Comparison of ENCODE assay signal across 21 cellular contexts in genomic region chr3:113200351-113200750, GRCh38. TPM values are rescaled to one million over a fixed set of nuclear protein-coding genes. Genes with fewer than 3 reads are reported as not detected.
DNase-seq lines count a peak whose midpoint lies in the region; ATAC-seq and TF ChIP-seq lines count a peak whose summit lies in the region.
"Had no signal": no experiment of that assay in that cellular context is flagged by ENCODE, and none has a peak within 500 bp of the region (broad histone marks: within the 10 kb centered on the region; RNA-seq: fewer than 3 reads in every experiment).

No MANE protein-coding gene starts in this region.

- no peaks in the 10 kb centered on the region for H3K27me3 ChIP-seq in aorta (ENCODE audit: control insufficient read depth in 1 of 2, insufficient read depth in 2 of 2, low read length in 1 of 2)
- H3K27me3 ChIP-seq: BE2C; BLaER1 treated with 17β-estradiol and CSF1 and Interleukin-3, amounts not matched to agents 10 nM and 100 nM had no signal

- no peak for TF ChIP-seq CTCF in natural killer cell (IDR thresholded peaks at IDR 0.05)

- intact Hi-C loops in natural killer cell (cut with micrococcal nuclease) (no loop called here), aorta (cut with DNase I) (no loop called here), left ventricle myocardium superior (cut with micrococcal nuclease) (no loop called here)

- H3K4me3 ChIP-seq in aorta (ENCODE audit: low read length in 2 of 2), result no peak overlapping the region
- H3K4me3 ChIP-seq: BLaER1 treated with 17β-estradiol and CSF1 and Interleukin-3, amounts not matched to agents 10 nM and 100 nM; GM12878; GM23338 had no signal

- no peak overlapping the region for H3K27ac Mint-ChIP-seq in natural killer cell treated with Interleukin-12 subunit alpha and Interleukin-12 subunit beta and Interleukin-15 and Interleukin-18, amount 100 ng/mL, for 72 hours
- no peak overlapping the region for H3K27ac Mint-ChIP-seq in natural killer cell
- H3K27ac Mint-ChIP-seq in stimulated activated effector memory CD8-positive, alpha-beta T cell treated with anti-CD3 and anti-CD28 coated beads, Interleukin-12 subunit alpha, Interleukin-12 subunit beta, amount 100 ng/mL, for 72 hours, result no peak overlapping the region
- H3K27ac Mint-ChIP-seq: CD14-positive monocyte; CD4-positive, alpha-beta T cell; CD8-positive, alpha-beta memory T cell; GM23338; H9 had no signal

- H3K9me3 Mint-ChIP-seq in natural killer cell treated with Interleukin-12 subunit alpha and Interleukin-12 subunit beta and Interleukin-15 and Interleukin-18, amount 100 ng/mL, for 72 hours, result no peaks in the 10 kb centered on the region
- H3K9me3 Mint-ChIP-seq in natural killer cell, result no peaks in the 10 kb centered on the region
- no peaks in the 10 kb centered on the region for H3K9me3 Mint-ChIP-seq in stimulated activated effector memory CD8-positive, alpha-beta T cell treated with anti-CD3 and anti-CD28 coated beads, Interleukin-12 subunit alpha, Interleukin-12 subunit beta, amount 100 ng/mL, for 72 hours
- H3K9me3 Mint-ChIP-seq: GM23338 had no signal

- peaks cover 31 to 34% of the 10 kb centered on the region in 2 donors for H3K27me3 Mint-ChIP-seq in natural killer cell treated with Interleukin-12 subunit alpha and Interleukin-12 subunit beta and Interleukin-15 and Interleukin-18, amount 100 ng/mL, for 72 hours
- H3K27me3 Mint-ChIP-seq in natural killer cell (ENCODE audit: low read depth in 2 of 2), result peaks cover 21 to 55% of the 10 kb centered on the region in 2 donors

- H3K36me3 ChIP-seq in aorta (ENCODE audit: control insufficient read depth in 1 of 2, insufficient read depth in 2 of 2, low read length in 1 of 2), result no peaks in the 10 kb centered on the region
- H3K36me3 ChIP-seq: BE2C; BLaER1 treated with 17β-estradiol and CSF1 and Interleukin-3, amounts not matched to agents 10 nM and 100 nM had no signal

- no peaks in the 10 kb centered on the region for H3K9me3 ChIP-seq in aorta (ENCODE audit: control insufficient read depth, low read length)
- H3K9me3 ChIP-seq: BE2C; BLaER1 treated with 17β-estradiol and CSF1 and Interleukin-3, amounts not matched to agents 10 nM and 100 nM had no signal

- H3K4me3 Mint-ChIP-seq in natural killer cell treated with Interleukin-12 subunit alpha and Interleukin-12 subunit beta and Interleukin-15 and Interleukin-18, amount 100 ng/mL, for 72 hours, result no peak overlapping the region
- no peak overlapping the region for H3K4me3 Mint-ChIP-seq in natural killer cell
- H3K4me3 Mint-ChIP-seq in stimulated activated effector memory CD8-positive, alpha-beta T cell treated with anti-CD3 and anti-CD28 coated beads, Interleukin-12 subunit alpha, Interleukin-12 subunit beta, amount 100 ng/mL, for 72 hours, result no peak overlapping the region
- H3K4me3 Mint-ChIP-seq: CD14-positive monocyte; CD4-positive, alpha-beta T cell; CD8-positive, alpha-beta memory T cell; GM23338; H9 had no signal

- H3K36me3 Mint-ChIP-seq in natural killer cell treated with Interleukin-12 subunit alpha and Interleukin-12 subunit beta and Interleukin-15 and Interleukin-18, amount 100 ng/mL, for 72 hours, result no peaks in the 10 kb centered on the region
- no peaks in the 10 kb centered on the region for H3K36me3 Mint-ChIP-seq in natural killer cell
- H3K36me3 Mint-ChIP-seq in stimulated activated effector memory CD8-positive, alpha-beta T cell treated with anti-CD3 and anti-CD28 coated beads, Interleukin-12 subunit alpha, Interleukin-12 subunit beta, amount 100 ng/mL, for 72 hours, result no peaks in the 10 kb centered on the region
- H3K36me3 Mint-ChIP-seq: CD14-positive monocyte had no signal

- H3K4me1 ChIP-seq in aorta (ENCODE audit: control insufficient read depth in 1 of 2, insufficient read depth in 2 of 2, low read length in 2 of 2), result no peaks in the 10 kb centered on the region
- H3K4me1 ChIP-seq: BE2C; BLaER1 treated with 17β-estradiol and CSF1 and Interleukin-3, amounts not matched to agents 10 nM and 100 nM had no signal

- no peak overlapping the region for H3K27ac ChIP-seq in aorta (ENCODE audit: low read depth in 1 of 2, low read length in 2 of 2)
- H3K27ac ChIP-seq: 22Rv1; BLaER1 treated with 17β-estradiol and CSF1 and Interleukin-3, amounts not matched to agents 10 nM and 100 nM had no signal

- no peaks in the 10 kb centered on the region for H3K4me1 Mint-ChIP-seq in natural killer cell treated with Interleukin-12 subunit alpha and Interleukin-12 subunit beta and Interleukin-15 and Interleukin-18, amount 100 ng/mL, for 72 hours (ENCODE audit: low read depth in 2 of 2)
- no peaks in the 10 kb centered on the region for H3K4me1 Mint-ChIP-seq in natural killer cell
- no peaks in the 10 kb centered on the region for H3K4me1 Mint-ChIP-seq in stimulated activated effector memory CD8-positive, alpha-beta T cell treated with anti-CD3 and anti-CD28 coated beads, Interleukin-12 subunit alpha, Interleukin-12 subunit beta, amount 100 ng/mL, for 72 hours
- H3K4me1 Mint-ChIP-seq: CD14-positive monocyte; CD8-positive, alpha-beta memory T cell; GM23338; H9 had no signal

- no peak for DNase-seq in natural killer cell treated with Interleukin-12 subunit alpha and Interleukin-12 subunit beta and Interleukin-15 and Interleukin-18, amount 100 ng/mL, for 72 hours (ENCODE audit: low spot score)
- DNase-seq in natural killer cell (no peak), aorta (no peak), left ventricle myocardium superior (no peak)
- DNase-seq in stimulated activated effector memory CD8-positive, alpha-beta T cell treated with anti-CD3 and anti-CD28 coated beads, Interleukin-12 subunit alpha, Interleukin-12 subunit beta, amount 100 ng/mL, for 72 hours (ENCODE audit: low spot score in 2 of 2), result no peak
- no peak for DNase-seq in activated naive CD4-positive, alpha-beta T cell treated with Interleukin-2 at 50 U/mL for 16 hours
- DNase-seq: AML-193; BE2C; CD4-positive, alpha-beta T cell; CD8-positive, alpha-beta memory T cell; DMS 273 treated with DMSO at 0.1 percent for 48 hours; DMS79; EL; GDM1; H9 had no signal

- peak; percentile 33 to 67 for ATAC-seq in natural killer cell treated with Interleukin-12 subunit alpha and Interleukin-12 subunit beta and Interleukin-15 and Interleukin-18, amount 100 ng/mL, for 72 hours
- ATAC-seq in natural killer cell, result no peak
- peak; percentile 56 for ATAC-seq in stimulated activated effector memory CD8-positive, alpha-beta T cell treated with anti-CD3 and anti-CD28 coated beads, Interleukin-12 subunit alpha, Interleukin-12 subunit beta, amount 100 ng/mL, for 72 hours
- peak; percentile 11 for ATAC-seq in aorta (ENCODE audit: low FRiP score)
- no peak for ATAC-seq in left ventricle myocardium superior
- ATAC-seq: GM12878, GM23338, HCT116 had no signal

RNA-seq across cellular contexts. Expression of gene BOC, which starts 11.0 kb away (rescaled TPM):
- 1 to 10 TPM in 1 of 2 donors, not detected in 1; 1.5 TPM for total RNA-seq in natural killer cell treated with Interleukin-12 subunit alpha and Interleukin-12 subunit beta and Interleukin-15 and Interleukin-18, amount 100 ng/mL, for 72 hours
- total RNA-seq in natural killer cell (under 1 TPM in 1 of 3 donors, not detected in 2; 0.10 TPM), aorta (100 to 1,000 TPM in 1 of 2 donors, 10 to 100 TPM in 1; 45.1 to 164 TPM), left ventricle myocardium superior (5.5 TPM)
- polyA plus RNA-seq in aorta, result 1 to 10 TPM; 6.6 to 8.5 TPM
- total RNA-seq: CD4-positive, alpha-beta T cell; CD8-positive, alpha-beta memory T cell; GM12878 had no signal
- polyA plus RNA-seq: CD14-positive monocyte; CD8-positive, alpha-beta memory T cell had no signal

Comparison
In these comparisons a context has a peak if more than half of its experiments do, and no peak if none do; other contexts are left out.
1. ATAC-seq: peak in natural killer cell treated with Interleukin-12 subunit alpha and Interleukin-12 subunit beta and Interleukin-15 and Interleukin-18, amount 100 ng/mL, for 72 hours (2 of 2), stimulated activated effector memory CD8-positive, alpha-beta T cell treated with anti-CD3 and anti-CD28 coated beads, Interleukin-12 subunit alpha, Interleukin-12 subunit beta, amount 100 ng/mL, for 72 hours (single experiment) and aorta (single experiment); none in natural killer cell (0 of 3) and left ventricle myocardium superior (single experiment).